In genomic region chr1:1305300-1306069, GRCh38 we compare ENCODE assay signal across 1 cellular context.
TF ChIP-seq lines count a peak whose summit lies in the region.

No MANE protein-coding gene starts in this region.

TF ChIP-seq in HepG2, 621 proteins besides CTCF, POLR2A, EP300 and RAD21 (continued from another document and continues in another):
- TF ChIP-seq HNF1A (IDR thresholded peaks at IDR 0.05; ENCODE audit: low read depth) (no peak), HNF1A (CRISPR knock-in tag; IDR thresholded peaks at IDR 0.05; ENCODE audit: borderline replicate concordance) (peak; percentile 28; the same call in 1 of the 2 replicates), FOXO1 (CRISPR knock-in tag; IDR thresholded peaks at IDR 0.05) (no peak), ZNF260 (CRISPR knock-in tag; IDR thresholded peaks at IDR 0.05; ENCODE audit: borderline replicate concordance, low read depth) (no peak), ZNF782 (CRISPR knock-in tag; IDR thresholded peaks at IDR 0.05; ENCODE audit: borderline replicate concordance) (no peak), ZNF20 (CRISPR knock-in tag; IDR thresholded peaks at IDR 0.05) (no peak), ZSCAN12 (CRISPR knock-in tag; IDR thresholded peaks at IDR 0.05) (no peak), PAF1 (CRISPR knock-in tag; IDR thresholded peaks at IDR 0.05) (no peak), ZBTB7A (CRISPR knock-in tag; IDR thresholded peaks at IDR 0.05) (peak; percentile 17; the same call in 1 of the 2 replicates), SIX1 (CRISPR knock-in tag; IDR thresholded peaks at IDR 0.05; ENCODE audit: borderline replicate concordance) (no peak), ESRRA (CRISPR knock-in tag; IDR thresholded peaks at IDR 0.05; ENCODE audit: low read depth) (no peak), ATF4 (CRISPR knock-in tag; IDR thresholded peaks at IDR 0.05) (no peak), THAP8 (CRISPR knock-in tag; IDR thresholded peaks at IDR 0.05; ENCODE audit: borderline replicate concordance) (no peak), ZNF142 (CRISPR knock-in tag; IDR thresholded peaks at IDR 0.05) (peak; percentile 48), LBX2 (CRISPR knock-in tag; IDR thresholded peaks at IDR 0.05; ENCODE audit: borderline replicate concordance) (no peak), TBX2 (CRISPR knock-in tag; IDR thresholded peaks at IDR 0.05; ENCODE audit: borderline replicate concordance) (peak; percentile 48; the same call in 1 of the 2 replicates), KLF15 (CRISPR knock-in tag; IDR thresholded peaks at IDR 0.05; ENCODE audit: borderline replicate concordance) (no peak), SMAD1 (CRISPR knock-in tag; IDR thresholded peaks at IDR 0.05; ENCODE audit: borderline replicate concordance, low read depth) (no peak), THAP9 (CRISPR knock-in tag; IDR thresholded peaks at IDR 0.05; ENCODE audit: borderline replicate concordance) (no peak), UBTF (CRISPR knock-in tag; IDR thresholded peaks at IDR 0.05) (peak; percentile 45; the same call in 1 of the 2 replicates), XBP1 (CRISPR knock-in tag; IDR thresholded peaks at IDR 0.05) (no peak), MTA1 (CRISPR knock-in tag; IDR thresholded peaks at IDR 0.05; ENCODE audit: borderline replicate concordance) (no peak), ZNF780A (CRISPR knock-in tag; IDR thresholded peaks at IDR 0.05) (no peak), HDAC6 (IDR thresholded peaks at IDR 0.05; ENCODE audit: low read depth, low read length) (no peak), CBX5 (CRISPR knock-in tag; IDR thresholded peaks at IDR 0.05; ENCODE audit: borderline replicate concordance) (no peak), ATF7 (IDR thresholded peaks at IDR 0.05) (no peak), ATF7 (CRISPR knock-in tag; IDR thresholded peaks at IDR 0.05) (no peak), HOXA5 (CRISPR knock-in tag; IDR thresholded peaks at IDR 0.05) (no peak), MBD4 (IDR thresholded peaks at IDR 0.05; ENCODE audit: borderline replicate concordance, low read length) (no peak), NFAT5 (CRISPR knock-in tag; IDR thresholded peaks at IDR 0.05) (no peak), ZNF225 (CRISPR knock-in tag; IDR thresholded peaks at IDR 0.05) (no peak), PAX8 (CRISPR knock-in tag; IDR thresholded peaks at IDR 0.05; ENCODE audit: borderline replicate concordance) (no peak), POLR2G (IDR thresholded peaks at IDR 0.05; ENCODE audit: low read depth, low read length) (peak; percentile 68), ZSCAN29 (CRISPR knock-in tag; conservative IDR thresholded peaks at IDR 0.05) (no peak), GLI4 (CRISPR knock-in tag; IDR thresholded peaks at IDR 0.05; ENCODE audit: borderline replicate concordance) (no peak), MAFF (IDR thresholded peaks at IDR 0.05; ENCODE audit: low read depth, low read length) (peak; percentile 13; the same call in 1 of the 2 replicates), GZF1 (CRISPR knock-in tag; IDR thresholded peaks at IDR 0.05) (no peak), REPIN1 (CRISPR knock-in tag; IDR thresholded peaks at IDR 0.05; ENCODE audit: borderline replicate concordance, low read depth) (no peak), ZNF432 (CRISPR knock-in tag; IDR thresholded peaks at IDR 0.05; ENCODE audit: borderline replicate concordance) (peak; percentile 64; the same call in 1 of the 2 replicates)
